In the genomic region with DNA sequence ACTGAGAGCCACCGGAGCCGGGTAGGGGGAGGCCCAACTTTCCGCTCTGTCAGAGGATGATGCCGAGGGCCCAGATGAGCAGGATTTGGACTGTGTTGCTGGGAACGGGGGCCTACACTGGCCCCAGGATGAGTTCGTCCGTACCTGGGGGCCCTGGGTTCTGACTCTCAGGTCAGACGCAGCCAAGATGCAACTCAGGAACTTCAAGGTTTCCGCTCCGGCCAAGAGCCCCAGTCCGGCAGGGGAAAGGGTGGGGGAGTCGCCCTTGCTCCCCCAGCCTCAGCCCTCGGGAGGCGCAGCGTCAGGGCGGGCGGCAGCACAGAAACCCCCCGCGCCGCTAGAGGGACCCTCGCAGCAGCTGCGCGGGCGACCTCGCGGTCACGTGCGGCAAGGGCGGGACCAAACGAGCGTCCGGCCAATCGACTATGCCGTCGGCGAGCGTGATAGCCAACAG, we compare ENCODE assay signal across 8 cellular contexts. TPM values are rescaled to one million over a fixed set of nuclear protein-coding genes. Genes with fewer than 3 reads are reported as not detected.
DNase-seq lines count a peak whose midpoint lies in the region; ATAC-seq and TF ChIP-seq lines count a peak whose summit lies in the region.

No MANE protein-coding gene starts in this region.

- peak; percentile 70 for DNase-seq in AG04450 (ENCODE audit: low read depth, low spot score)
- DNase-seq in NCI-H2171 treated with DMSO at 0.1 percent for 48 hours (lab: John Stamatoyannopoulos, UW), result peak; percentile 90
- peak; percentile 75 to 91 for DNase-seq in activated CD4-positive, alpha-beta T cell treated with anti-CD3 and anti-CD28 coated beads, Interleukin-2, amount 50 U/mL, for 4 hours
- DNase-seq in lung (ENCODE audit: low spot score), result peak; percentile 91
- peak; percentile 73 for DNase-seq in stimulated activated CD8-positive, alpha-beta memory T cell treated with anti-CD3 and anti-CD28 coated beads, Interleukin-12 subunit alpha, Interleukin-12 subunit beta, amount 100 ng/mL, for 1 hour (ENCODE audit: low read depth)

- H3K27me3 ChIP-seq in AG04450 (ENCODE audit: control insufficient read depth, insufficient read depth, low read length) (no peaks in the 10 kb centered on the region), ectodermal cell (ENCODE audit: control insufficient read depth, insufficient read depth, low read length, poor library complexity, severe bottlenecking) (no peaks in the 10 kb centered on the region), lung (ENCODE audit: control insufficient read depth, insufficient read depth) (no peaks in the 10 kb centered on the region)

- H3K4me3 ChIP-seq in AG04450 (ENCODE audit: low read depth, low read length) (peak overlapping the region; percentile 86), ectodermal cell (ENCODE audit: insufficient read depth, low read depth, low read length) (peak overlapping the region; percentile 75), lung (peak overlapping the region; percentile 46)

- CTCF ChIA-PET in AG04450 (lab: Charles Lee), result interaction anchor here (0.5 to 3.3 kb wide), 22 partner anchors 11 to 226 kb away, joined by 3 to 23 read pairs (median 4); a partner anchor contains a TSS

- H3K4me1 ChIP-seq in ectodermal cell (ENCODE audit: control insufficient read depth, insufficient read depth, low read length) (peaks cover 5% of the 10 kb centered on the region), lung (ENCODE audit: control insufficient read depth in 2 of 2, insufficient read depth in 2 of 2, low read length in 2 of 2) (peaks cover 0 to 17% of the 10 kb centered on the region in 2 donors)

- peak overlapping the region; percentile 99 for H3K27ac ChIP-seq in AG04450 (ENCODE audit: low read depth, low read length)
- peak overlapping the region; percentile 98 for H3K27ac ChIP-seq in ectodermal cell (ENCODE audit: insufficient read depth, low read depth, low read length, poor library complexity, severe bottlenecking)
- peak overlapping the region; percentile 96 to 100 for H3K27ac ChIP-seq in lung (ENCODE audit: low read depth in 1 of 2, low read length in 1 of 2)

- TF ChIP-seq CTCF in AG04450 (IDR thresholded peaks at IDR 0.05; ENCODE audit: low read depth, low read length), result no peak; the same call in 1 of the 2 replicates
- TF ChIP-seq CTCF in lung (IDR thresholded peaks at IDR 0.05; ENCODE audit: control extremely low read depth, extremely low read depth), result peak; percentile 44

- WGBS in ectodermal cell, 2 experiments, result 0% methylated on average over 37 of the region's 37 CpGs
- WGBS in lung, 2 donors, result 0% methylated on average over 37 of the region's 37 CpGs

- H3K36me3 ChIP-seq in ectodermal cell (ENCODE audit: control insufficient read depth, insufficient read depth, low read length) (no peaks in the 10 kb centered on the region), lung (ENCODE audit: control insufficient read depth in 2 of 2, insufficient read depth in 2 of 2, low read length in 2 of 2) (peaks cover 0 to 6% of the 10 kb centered on the region in 2 donors)

- no peaks in the 10 kb centered on the region; the same call in 1 of the 2 replicates for H3K9me3 ChIP-seq in AG04450 (ENCODE audit: control insufficient read depth, insufficient read depth, low read length)
- H3K9me3 ChIP-seq in ectodermal cell (ENCODE audit: control insufficient read depth, low read length), result no peaks in the 10 kb centered on the region
- H3K9me3 ChIP-seq in lung (ENCODE audit: control insufficient read depth in 2 of 2, insufficient read depth in 1 of 2, low read length in 1 of 2), result peaks cover 0 to 2% of the 10 kb centered on the region in 2 donors

- ATAC-seq in GM18861 (IDR thresholded peaks at IDR 0.05; ENCODE audit: unreplicated experiment) (peak; percentile 61), HG03095 (IDR thresholded peaks at IDR 0.05; ENCODE audit: unreplicated experiment) (peak; percentile 65), lung (ENCODE audit: insufficient read depth, low FRiP score) (peak; percentile 88)

- POLR2A ChIA-PET in AG04450 (lab: Yijun Ruan, JAX), result interaction anchor here (0.6 to 1.1 kb wide), 5 partner anchors 27 to 379 kb away, joined by 3 to 4 read pairs (median 3); a partner anchor contains a TSS

RNA-seq across cellular contexts. Expression of a gene that starts 0.2 kb away (rescaled TPM):
- polyA plus RNA-seq in AG04450 (2011; rRNA removed) (60.7 and 76.5 TPM in 2 replicates), lung (100 to 1,000 TPM in 1 of 2 donors, 10 to 100 TPM in 1; 92.5 to 127 TPM)
- 23.3 and 24.2 TPM in 2 replicates for polyA minus RNA-seq in AG04450 (2011; rRNA and poly(A)+ RNA removed)
- 225 TPM for polyA plus RNA-seq in ectodermal cell (2013, experiment 1 of 4)
- 221 TPM for polyA plus RNA-seq in ectodermal cell (2013, experiment 2 of 4)
- 236 TPM for polyA plus RNA-seq in ectodermal cell (2013, experiment 3 of 4)
- 259 TPM for polyA plus RNA-seq in ectodermal cell (2013, experiment 4 of 4)
- total RNA-seq in lung, result 10 to 100 TPM; 37.4 to 95.4 TPM

RNA-seq across cellular contexts. Expression of a gene that starts 13.5 kb away (rescaled TPM):
- polyA plus RNA-seq in AG04450 (2011; rRNA removed) (8.0 and 10.5 TPM in 2 replicates), lung (10 to 100 TPM; 18.4 to 19.4 TPM)
- polyA minus RNA-seq in AG04450 (2011; rRNA and poly(A)+ RNA removed), result 1.3 and 3.6 TPM in 2 replicates
- polyA plus RNA-seq in ectodermal cell (2013, experiment 1 of 4), result 27.6 TPM
- 26.7 TPM for polyA plus RNA-seq in ectodermal cell (2013, experiment 2 of 4)
- polyA plus RNA-seq in ectodermal cell (2013, experiment 3 of 4), result 23.8 TPM
- 24.7 TPM for polyA plus RNA-seq in ectodermal cell (2013, experiment 4 of 4)
- total RNA-seq in lung, result 10 to 100 TPM; 16.2 to 28.4 TPM

RNA-seq across cellular contexts. Expression of a gene that starts 16.9 kb away (rescaled TPM):
- polyA plus RNA-seq in AG04450 (2011; rRNA removed), result 1.5 and 2.1 TPM in 2 replicates
- 1.4 and 2.1 TPM in 2 replicates for polyA minus RNA-seq in AG04450 (2011; rRNA and poly(A)+ RNA removed)
- 0.69 TPM for polyA plus RNA-seq in ectodermal cell (2013, experiment 1 of 4)
- polyA plus RNA-seq in ectodermal cell (2013, experiment 2 of 4), result 0.92 TPM
- 0.53 TPM for polyA plus RNA-seq in ectodermal cell (2013, experiment 3 of 4)
- polyA plus RNA-seq in ectodermal cell (2013, experiment 4 of 4), result 0.89 TPM
- 1 to 10 TPM; 2.9 to 6.3 TPM for total RNA-seq in lung
- polyA plus RNA-seq in lung, result 1 to 10 TPM; 3.7 to 7.4 TPM

RNA-seq across cellular contexts. Expression of a gene that starts 27.3 kb away (rescaled TPM):
- polyA plus RNA-seq in AG04450 (2011; rRNA removed), result 4.5 and 5.3 TPM in 2 replicates
- polyA minus RNA-seq in AG04450 (2011; rRNA and poly(A)+ RNA removed), result 2.3 and 3.3 TPM in 2 replicates
- 10.6 TPM for polyA plus RNA-seq in ectodermal cell (2013, experiment 1 of 4)
- 9.8 TPM for polyA plus RNA-seq in ectodermal cell (2013, experiment 2 of 4)
- polyA plus RNA-seq in ectodermal cell (2013, experiment 3 of 4), result 13.7 TPM
- polyA plus RNA-seq in ectodermal cell (2013, experiment 4 of 4), result 14.5 TPM
- total RNA-seq in lung, result 10 to 100 TPM in 1 of 2 donors, 1 to 10 TPM in 1; 5.1 to 17.6 TPM
- polyA plus RNA-seq in lung, result 10 to 100 TPM; 12.7 to 15.9 TPM

RNA-seq across cellular contexts. Expression of a gene that starts 41.8 kb away (rescaled TPM):
- polyA plus RNA-seq in AG04450 (2011; rRNA removed), result not detected in 2 replicates
- polyA minus RNA-seq in AG04450 (2011; rRNA and poly(A)+ RNA removed), result 0.09 TPM in 1 of 2 replicates, not detected in the other
- not detected for polyA plus RNA-seq in ectodermal cell (2013, experiment 1 of 4)
- not detected for polyA plus RNA-seq in ectodermal cell (2013, experiment 2 of 4)
- polyA plus RNA-seq in ectodermal cell (2013, experiment 3 of 4), result not detected
- polyA plus RNA-seq in ectodermal cell (2013, experiment 4 of 4), result not detected
- under 1 TPM in 1 of 2 donors, not detected in 1; 0.55 TPM for total RNA-seq in lung
- polyA plus RNA-seq in lung, result under 1 TPM; 0.24 to 0.39 TPM

Comparison
In these comparisons a context has a peak if more than half of its experiments do, and no peak if none do; other contexts are left out.
1. Peak in every context shown above with its lines: DNase-seq, ATAC-seq, H3K4me3 ChIP-seq and H3K27ac ChIP-seq.